ENCODE assay signal across 1 cellular context in the genomic region with DNA sequence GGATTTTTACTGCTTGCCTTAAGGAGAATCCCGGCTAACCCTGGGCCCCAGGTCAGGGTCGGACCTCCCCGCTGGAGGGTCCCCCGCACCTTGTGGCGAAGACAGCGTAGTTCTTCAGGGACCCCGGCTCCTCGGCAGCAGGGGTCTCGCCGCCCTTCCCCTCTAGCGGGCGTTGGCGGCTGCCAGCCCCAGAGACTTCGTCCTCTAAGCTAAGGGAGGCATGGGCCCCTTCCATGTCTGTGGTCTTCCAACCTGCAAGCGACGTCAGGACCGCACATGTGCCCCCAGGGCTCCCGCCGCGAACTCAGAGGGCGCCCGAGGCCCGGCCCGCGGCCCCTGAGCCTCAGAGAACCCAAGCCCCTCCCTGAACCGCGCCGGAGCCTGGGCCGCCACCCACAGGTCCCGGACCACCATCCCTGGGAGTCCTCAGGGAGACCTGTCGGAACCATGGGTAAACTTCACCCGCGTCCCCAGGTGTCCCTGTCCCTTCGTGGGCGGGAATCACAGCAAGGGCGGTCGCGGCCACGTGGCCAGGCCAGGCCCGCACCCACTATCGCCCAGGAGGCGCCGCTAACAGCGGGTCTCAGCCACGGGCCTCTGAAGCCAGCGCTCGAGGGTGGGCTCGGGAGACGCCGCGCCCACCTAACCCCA.
TF ChIP-seq lines count a peak whose summit lies in the region.

No MANE protein-coding gene starts in this region.

TF ChIP-seq in HepG2, 621 proteins besides CTCF, POLR2A, EP300 and RAD21:
- no peak for TF ChIP-seq ZNF75D (CRISPR knock-in tag; IDR thresholded peaks at IDR 0.05; ENCODE audit: borderline replicate concordance)
- TF ChIP-seq SOX13 (IDR thresholded peaks at IDR 0.05), result no peak
- TF ChIP-seq SOX13 (CRISPR knock-in tag; conservative IDR thresholded peaks at IDR 0.05 in 1 of 2, IDR thresholded peaks at IDR 0.05 in 1 of 2), result no peak
- 0 out of 2 replicates have a peak, but pooled peaks have one; percentile 54 for TF ChIP-seq RBFOX2 (IDR thresholded peaks at IDR 0.05; ENCODE audit: low read depth, low read length)
- TF ChIP-seq, protein P1, sequence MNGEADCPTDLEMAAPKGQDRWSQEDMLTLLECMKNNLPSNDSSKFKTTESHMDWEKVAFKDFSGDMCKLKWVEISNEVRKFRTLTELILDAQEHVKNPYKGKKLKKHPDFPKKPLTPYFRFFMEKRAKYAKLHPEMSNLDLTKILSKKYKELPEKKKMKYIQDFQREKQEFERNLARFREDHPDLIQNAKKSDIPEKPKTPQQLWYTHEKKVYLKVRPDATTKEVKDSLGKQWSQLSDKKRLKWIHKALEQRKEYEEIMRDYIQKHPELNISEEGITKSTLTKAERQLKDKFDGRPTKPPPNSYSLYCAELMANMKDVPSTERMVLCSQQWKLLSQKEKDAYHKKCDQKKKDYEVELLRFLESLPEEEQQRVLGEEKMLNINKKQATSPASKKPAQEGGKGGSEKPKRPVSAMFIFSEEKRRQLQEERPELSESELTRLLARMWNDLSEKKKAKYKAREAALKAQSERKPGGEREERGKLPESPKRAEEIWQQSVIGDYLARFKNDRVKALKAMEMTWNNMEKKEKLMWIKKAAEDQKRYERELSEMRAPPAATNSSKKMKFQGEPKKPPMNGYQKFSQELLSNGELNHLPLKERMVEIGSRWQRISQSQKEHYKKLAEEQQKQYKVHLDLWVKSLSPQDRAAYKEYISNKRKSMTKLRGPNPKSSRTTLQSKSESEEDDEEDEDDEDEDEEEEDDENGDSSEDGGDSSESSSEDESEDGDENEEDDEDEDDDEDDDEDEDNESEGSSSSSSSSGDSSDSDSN (CRISPR knock-in tag; IDR thresholded peaks at IDR 0.05), result no peak
- TF ChIP-seq ZBTB7B (CRISPR knock-in tag; IDR thresholded peaks at IDR 0.05), result no peak
- TF ChIP-seq JDP2 (CRISPR knock-in tag; IDR thresholded peaks at IDR 0.05; ENCODE audit: borderline replicate concordance), result no peak
- 0 out of 2 replicates have a peak, but pooled peaks have one; percentile 28 for TF ChIP-seq ZNF501 (CRISPR knock-in tag; IDR thresholded peaks at IDR 0.05)
- TF ChIP-seq, protein P2, sequence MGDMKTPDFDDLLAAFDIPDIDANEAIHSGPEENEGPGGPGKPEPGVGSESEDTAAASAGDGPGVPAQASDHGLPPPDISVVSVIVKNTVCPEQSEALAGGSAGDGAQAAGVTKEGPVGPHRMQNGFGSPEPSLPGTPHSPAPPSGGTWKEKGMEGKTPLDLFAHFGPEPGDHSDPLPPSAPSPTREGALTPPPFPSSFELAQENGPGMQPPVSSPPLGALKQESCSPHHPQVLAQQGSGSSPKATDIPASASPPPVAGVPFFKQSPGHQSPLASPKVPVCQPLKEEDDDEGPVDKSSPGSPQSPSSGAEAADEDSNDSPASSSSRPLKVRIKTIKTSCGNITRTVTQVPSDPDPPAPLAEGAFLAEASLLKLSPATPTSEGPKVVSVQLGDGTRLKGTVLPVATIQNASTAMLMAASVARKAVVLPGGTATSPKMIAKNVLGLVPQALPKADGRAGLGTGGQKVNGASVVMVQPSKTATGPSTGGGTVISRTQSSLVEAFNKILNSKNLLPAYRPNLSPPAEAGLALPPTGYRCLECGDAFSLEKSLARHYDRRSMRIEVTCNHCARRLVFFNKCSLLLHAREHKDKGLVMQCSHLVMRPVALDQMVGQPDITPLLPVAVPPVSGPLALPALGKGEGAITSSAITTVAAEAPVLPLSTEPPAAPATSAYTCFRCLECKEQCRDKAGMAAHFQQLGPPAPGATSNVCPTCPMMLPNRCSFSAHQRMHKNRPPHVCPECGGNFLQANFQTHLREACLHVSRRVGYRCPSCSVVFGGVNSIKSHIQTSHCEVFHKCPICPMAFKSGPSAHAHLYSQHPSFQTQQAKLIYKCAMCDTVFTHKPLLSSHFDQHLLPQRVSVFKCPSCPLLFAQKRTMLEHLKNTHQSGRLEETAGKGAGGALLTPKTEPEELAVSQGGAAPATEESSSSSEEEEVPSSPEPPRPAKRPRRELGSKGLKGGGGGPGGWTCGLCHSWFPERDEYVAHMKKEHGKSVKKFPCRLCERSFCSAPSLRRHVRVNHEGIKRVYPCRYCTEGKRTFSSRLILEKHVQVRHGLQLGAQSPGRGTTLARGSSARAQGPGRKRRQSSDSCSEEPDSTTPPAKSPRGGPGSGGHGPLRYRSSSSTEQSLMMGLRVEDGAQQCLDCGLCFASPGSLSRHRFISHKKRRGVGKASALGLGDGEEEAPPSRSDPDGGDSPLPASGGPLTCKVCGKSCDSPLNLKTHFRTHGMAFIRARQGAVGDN (CRISPR knock-in tag; IDR thresholded peaks at IDR 0.05), result peak; percentile 38; the same call in 1 of the 2 replicates
